ENCODE assay signal across 21 cellular contexts in the genomic region with DNA sequence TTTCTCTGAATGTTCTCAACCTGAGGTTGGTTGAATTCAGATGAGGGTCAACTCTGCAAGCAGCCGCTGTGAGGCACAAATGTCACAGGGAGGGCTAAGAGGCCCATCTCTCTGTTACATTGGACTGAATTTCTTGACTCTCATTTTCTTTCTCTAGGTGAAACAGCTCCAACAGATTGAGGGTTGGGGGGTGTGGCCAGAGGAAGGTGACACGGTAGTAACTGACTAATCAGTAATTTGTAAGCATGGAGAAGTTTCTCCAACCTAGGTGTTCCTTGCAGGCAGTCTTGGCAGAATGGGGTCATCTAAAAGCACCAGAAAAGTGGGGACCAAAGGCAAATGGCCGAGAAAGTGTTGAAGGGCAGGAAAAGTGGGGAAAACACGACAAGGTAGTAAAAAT. TPM values are rescaled to one million over a fixed set of nuclear protein-coding genes. Genes with fewer than 3 reads are reported as not detected.
DNase-seq lines count a peak whose midpoint lies in the region; ATAC-seq, FAIRE-seq and TF ChIP-seq lines count a peak whose summit lies in the region.
"Had no signal": no experiment of that assay in that cellular context is flagged by ENCODE, and none has a peak within 500 bp of the region (broad histone marks: within the 10 kb centered on the region; RNA-seq: fewer than 3 reads in every experiment).

No MANE protein-coding gene starts in this region.

- H3K9me3 Mint-ChIP-seq in T-cell: no peaks in the 10 kb centered on the region
- H3K9me3 Mint-ChIP-seq: activated T-cell treated with anti-CD3 and anti-CD28 coated beads, Interleukin-2, amount 50 U/mL, for 24 hours; stimulated activated naive CD8-positive, alpha-beta T cell treated with anti-CD3 and anti-CD28 coated beads, Interleukin-15, amount 100 ng/mL, for 72 hours had no signal

- no TSS peak for BruUV-seq in IMR-90 (replicated peaks; lab: Mats Ljungman, UMichigan)

- in situ Hi-C loops in IMR-90 (cut with MboI; ENCODE audit: low sequenced_read_pairs): no loop called here

- H3K4ac ChIP-seq in IMR-90 (ENCODE audit: low read depth, low read length): no peak overlapping the region

- 0 out of 3 replicates have a peak overlapping the region, but pooled peaks have one; percentile 33 for H2BK15ac ChIP-seq in IMR-90 (ENCODE audit: low read depth, low read length)

- POLR2A ChIA-PET in SK-N-SH (lab: Yijun Ruan, JAX) (no interaction called here), IMR-90 (lab: Charles Lee; ENCODE audit: unreplicated experiment) (no interaction called here), T-cell (lab: Charles Lee) (no interaction called here)

- no peaks in the 10 kb centered on the region for H4K20me1 ChIP-seq in SK-N-SH (ENCODE audit: insufficient read depth)
- H4K20me1 ChIP-seq in IMR-90 (ENCODE audit: insufficient read depth, low read length): peaks cover 23% of the 10 kb centered on the region; the same call in 1 of the 2 replicates
- H4K20me1 ChIP-seq in osteoblast (ENCODE audit: insufficient read depth, low read length): peaks cover 4% of the 10 kb centered on the region

- H3K27me3 ChIP-seq in SK-N-SH (ENCODE audit: insufficient read depth) (no peaks in the 10 kb centered on the region), IMR-90 (ENCODE audit: control insufficient read depth, insufficient read depth, low read length) (no peaks in the 10 kb centered on the region), bronchial epithelial cell (ENCODE audit: control insufficient read depth, insufficient read depth, low read length) (no peaks in the 10 kb centered on the region), osteoblast (ENCODE audit: insufficient read depth, low read length) (no peaks in the 10 kb centered on the region)
- H3K27me3 ChIP-seq: dorsolateral prefrontal cortex had no signal

- H4K8ac ChIP-seq in IMR-90 (ENCODE audit: low read depth in 2 of 2, low read length in 2 of 2): no peak overlapping the region

- H3K27ac ChIP-seq in SK-N-SH (ENCODE audit: low read depth in 2 of 2, low read length in 1 of 2): no peak overlapping the region
- H3K27ac ChIP-seq in IMR-90 (ENCODE audit: insufficient read depth, low read length): no peak overlapping the region
- H3K27ac ChIP-seq in osteoblast (ENCODE audit: low read depth, low read length): peak overlapping the region; percentile 10
- H3K27ac ChIP-seq in kidney (ENCODE audit: low read depth in 2 of 2, low read length in 2 of 2): no peak overlapping the region
- H3K27ac ChIP-seq: dorsolateral prefrontal cortex had no signal

- TF ChIP-seq RAD21 in SK-N-SH (IDR thresholded peaks at IDR 0.05; ENCODE audit: low read length) (no peak), IMR-90 (IDR thresholded peaks at IDR 0.05; ENCODE audit: low read length) (no peak)

- dilution Hi-C loops in IMR-90 (cut with HindIII; ENCODE audit: low sequenced_read_pairs, unreplicated experiment): no loop called here

- no peak overlapping the region for H3K4me3 ChIP-seq in SK-N-SH (ENCODE audit: low read depth in 2 of 2, low read length in 1 of 2)
- no peak overlapping the region for H3K4me3 ChIP-seq in IMR-90 (ENCODE audit: insufficient read depth, low read depth, low read length)
- H3K4me3 ChIP-seq in bronchial epithelial cell (ENCODE audit: low read depth, low read length): no peak overlapping the region
- no peak overlapping the region for H3K4me3 ChIP-seq in osteoblast (ENCODE audit: insufficient read depth, low read length)
- no peak overlapping the region for H3K4me3 ChIP-seq in kidney (ENCODE audit: low read length in 2 of 2)
- H3K4me3 ChIP-seq: dorsolateral prefrontal cortex, lung had no signal

- H3K79me2 ChIP-seq in SK-N-SH (ENCODE audit: insufficient read depth) (no peaks in the 10 kb centered on the region), osteoblast (ENCODE audit: insufficient read depth, low read length) (no peaks in the 10 kb centered on the region)

- no peak overlapping the region for H3K4me2 ChIP-seq in SK-N-SH
- H3K4me2 ChIP-seq in IMR-90 (ENCODE audit: low read depth, low read length): no peak overlapping the region
- no peak overlapping the region for H3K4me2 ChIP-seq in osteoblast (ENCODE audit: insufficient read depth, low read length)

- no peak overlapping the region for H3K18ac ChIP-seq in IMR-90 (ENCODE audit: low read depth, low read length)

- H3K9me2 ChIP-seq in SK-N-SH: no peaks in the 10 kb centered on the region

- H4K5ac ChIP-seq in IMR-90 (ENCODE audit: low read depth, low read length): no peak overlapping the region

- H3K9ac ChIP-seq in SK-N-SH (no peak overlapping the region), IMR-90 (ENCODE audit: low read depth, low read length) (no peak overlapping the region), kidney (ENCODE audit: low read length in 2 of 2) (no peak overlapping the region)

- H3K23ac ChIP-seq in IMR-90 (ENCODE audit: low read depth, low read length): no peak overlapping the region

- H3F3A ChIP-seq in SK-N-SH (replicated peaks; ENCODE audit: insufficient read depth): peaks cover 34% of the 10 kb centered on the region

- TF ChIP-seq POLR2A in IMR-90 (IDR thresholded peaks at IDR 0.05; ENCODE audit: low read depth, low read length): no peak

- intact Hi-C loops in IMR-90 (cut with micrococcal nuclease): no loop called here
- intact Hi-C loops in kidney (cut with DNase I): no loop called here

- no peak overlapping the region for H2AK9ac ChIP-seq in IMR-90 (replicated peaks; ENCODE audit: low read depth, low read length, poor library complexity)

- H2BK5ac ChIP-seq in IMR-90 (ENCODE audit: low read depth, low read length, poor library complexity, severe bottlenecking): no peak overlapping the region

- H3K79me1 ChIP-seq in IMR-90 (ENCODE audit: low read depth in 1 of 2, low read length in 2 of 2): peaks cover 9 to 14% of the 10 kb centered on the region in 2 experiments; a peak in 3 of 4 replicates

- H3K27me3 Mint-ChIP-seq in T-cell: no peaks in the 10 kb centered on the region
- H3K27me3 Mint-ChIP-seq: stimulated activated naive CD8-positive, alpha-beta T cell treated with anti-CD3 and anti-CD28 coated beads, Interleukin-15, amount 100 ng/mL, for 72 hours had no signal

- 0 out of 2 replicates have a peak overlapping the region, but pooled peaks have one; percentile 8 for H3K14ac ChIP-seq in IMR-90 (replicated peaks; ENCODE audit: low read depth, low read length)

- H3K4me1 Mint-ChIP-seq in T-cell: no peaks in the 10 kb centered on the region
- H3K4me1 Mint-ChIP-seq: stimulated activated naive CD8-positive, alpha-beta T cell treated with anti-CD3 and anti-CD28 coated beads, Interleukin-15, amount 100 ng/mL, for 72 hours had no signal

- peaks cover 34% of the 10 kb centered on the region for H3K36me3 Mint-ChIP-seq in T-cell

- no peak overlapping the region for H2AFZ ChIP-seq in SK-N-SH (ENCODE audit: low read depth)
- H2AFZ ChIP-seq in IMR-90 (replicated peaks; ENCODE audit: low read length, poor library complexity): no peak overlapping the region
- H2AFZ ChIP-seq in osteoblast (ENCODE audit: low read length): no peak overlapping the region

- H2AK5ac ChIP-seq in IMR-90 (ENCODE audit: low read depth, low read length): no peak overlapping the region

- H3K9me3 ChIP-seq in SK-N-SH (no peaks in the 10 kb centered on the region), IMR-90 (ENCODE audit: control insufficient read depth, insufficient read depth, low read length) (no peaks in the 10 kb centered on the region), osteoblast (ENCODE audit: low read depth, low read length) (no peaks in the 10 kb centered on the region), kidney (ENCODE audit: control insufficient read depth in 1 of 2, low read length in 2 of 2) (no peaks in the 10 kb centered on the region)

- CTCF ChIA-PET in SK-N-SH (lab: Yijun Ruan, JAX): no interaction called here
- CTCF ChIA-PET in IMR-90 (lab: Yijun Ruan, JAX): no interaction called here
- CTCF ChIA-PET in T-cell (lab: Charles Lee): no interaction called here

- no peak for TF ChIP-seq EP300 in SK-N-SH (IDR thresholded peaks at IDR 0.05; ENCODE audit: borderline replicate concordance in 1 of 2, low read depth in 1 of 2, low read length in 1 of 2)

- H3K9me1 ChIP-seq in IMR-90 (ENCODE audit: insufficient read depth, low read length): peaks cover 19% of the 10 kb centered on the region

- no peak overlapping the region for H4K91ac ChIP-seq in IMR-90 (ENCODE audit: insufficient read depth, low read depth, low read length)

- H3K27ac Mint-ChIP-seq in T-cell: no peak overlapping the region
- H3K27ac Mint-ChIP-seq: stimulated activated naive CD8-positive, alpha-beta T cell treated with anti-CD3 and anti-CD28 coated beads, Interleukin-15, amount 100 ng/mL, for 72 hours had no signal

- H3K56ac ChIP-seq in IMR-90 (ENCODE audit: extremely low read depth, insufficient read depth, low read length): no peak overlapping the region

- no peak for FAIRE-seq in bronchial epithelial cell (lab: Jason Lieb, UNC)
- FAIRE-seq in kidney (lab: Jason Lieb, UNC): no peak
- FAIRE-seq: TTC549 had no signal

- ATAC-seq in SK-N-SH treated with all-trans-retinoic acid at 6 μM for 48 hours: no peak; the same call in 2 of the 3 replicates
- ATAC-seq in IMR-90 (ENCODE audit: low read depth): no peak
- no peak for ATAC-seq in T-cell (replicated peaks in 1 of 4)

- 88% methylated on average over 4 of the region's 4 CpGs for WGBS in SK-N-SH (ENCODE audit: low lambda C conversion rate)
- WGBS in IMR-90 (ENCODE audit: extremely low coverage in 2 of 2, insufficient read length in 1 of 2), 2 experiments: 83% methylated on average over 1 of the region's 4 CpGs; no CpG with 5 or more reads in 1 of the 2 experiments

- H2BK20ac ChIP-seq in IMR-90 (ENCODE audit: low read depth, low read length): no peak overlapping the region; the same call in 1 of the 2 replicates

- no peak for DNase-seq in SK-N-SH
- DNase-seq in IMR-90: no peak
- DNase-seq in bronchial epithelial cell (ENCODE audit: low read depth): peak; percentile 54
- no peak for DNase-seq in osteoblast (ENCODE audit: insufficient read length, low spot score, missing footprints)
- no peak for DNase-seq in kidney
- DNase-seq in T-cell: no peak
- no peak for DNase-seq in anterior cingulate cortex (lab: John Stamatoyannopoulos, UW)
- DNase-seq: activated CD4-positive, alpha-beta T cell treated with anti-CD3 and anti-CD28 coated beads for 1 hour; activated T-cell treated with anti-CD3 and anti-CD28 coated beads, Interleukin-2, amount 50 U/mL, for 24 hours; COR-L47; dorsolateral prefrontal cortex; foreskin melanocyte; hypothalamus; islet precursor cell; NCI-H1694 treated with DMSO at 0.1 percent for 48 hours; nucleus accumbens; stimulated activated CD4-positive, alpha-beta T cell treated with anti-CD3 and anti-CD28 coated beads, Interleukin-4, amount 100 ng/mL, for 24 hours; stimulated activated naive CD8-positive, alpha-beta T cell treated with anti-CD3 and anti-CD28 coated beads, Interleukin-15, amount 100 ng/mL, for 72 hours had no signal

- TF ChIP-seq CTCF in SK-N-SH (IDR thresholded peaks at IDR 0.05): no peak
- no peak for TF ChIP-seq CTCF in IMR-90 (conservative IDR thresholded peaks at IDR 0.05; ENCODE audit: low read depth, low read length)
- TF ChIP-seq CTCF in bronchial epithelial cell (IDR thresholded peaks at IDR 0.05; ENCODE audit: insufficient read depth, low read length, severe bottlenecking): no peak
- TF ChIP-seq CTCF in osteoblast (IDR thresholded peaks at IDR 0.05; ENCODE audit: extremely low read depth, low read depth, low read length): no peak
- no peak for TF ChIP-seq CTCF in kidney (IDR thresholded peaks at IDR 0.05; ENCODE audit: borderline replicate concordance, extremely low read depth, insufficient read depth)

- H3K4me3 Mint-ChIP-seq in T-cell: no peak overlapping the region
- H3K4me3 Mint-ChIP-seq: activated T-cell treated with anti-CD3 and anti-CD28 coated beads, Interleukin-2, amount 50 U/mL, for 24 hours; stimulated activated naive CD8-positive, alpha-beta T cell treated with anti-CD3 and anti-CD28 coated beads, Interleukin-15, amount 100 ng/mL, for 72 hours had no signal

- H2BK120ac ChIP-seq in IMR-90 (ENCODE audit: low read depth, low read length): no peak overlapping the region

- H3K4me1 ChIP-seq in SK-N-SH (ENCODE audit: control insufficient read depth in 1 of 2, insufficient read depth in 2 of 2, low read depth in 1 of 2, low read length in 1 of 2): no peaks in the 10 kb centered on the region
- H3K4me1 ChIP-seq in IMR-90 (ENCODE audit: control insufficient read depth, insufficient read depth, low read length): no peaks in the 10 kb centered on the region; the same call in 1 of the 2 replicates
- H3K4me1 ChIP-seq in osteoblast (ENCODE audit: insufficient read depth, low read length): peaks cover 9% of the 10 kb centered on the region
- no peaks in the 10 kb centered on the region for H3K4me1 ChIP-seq in kidney (ENCODE audit: control insufficient read depth in 1 of 2, insufficient read depth in 1 of 2, low read depth in 1 of 2, low read length in 2 of 2)

- H3K36me3 ChIP-seq in SK-N-SH (replicated peaks in 1 of 2; ENCODE audit: control insufficient read depth in 1 of 2, insufficient read depth in 2 of 2, low read length in 1 of 2): peaks cover 25 to 42% of the 10 kb centered on the region in 2 experiments
- H3K36me3 ChIP-seq in IMR-90 (ENCODE audit: control insufficient read depth, insufficient read depth, low read length): peaks cover 22% of the 10 kb centered on the region
- H3K36me3 ChIP-seq in bronchial epithelial cell (ENCODE audit: control insufficient read depth, insufficient read depth, low read length): peaks cover 7% of the 10 kb centered on the region
- H3K36me3 ChIP-seq in osteoblast (ENCODE audit: insufficient read depth, low read length): peaks cover 32% of the 10 kb centered on the region
- peaks cover 17 to 29% of the 10 kb centered on the region in 2 donors for H3K36me3 ChIP-seq in kidney (ENCODE audit: control insufficient read depth in 1 of 2, insufficient read depth in 2 of 2, low read length in 2 of 2)

RNA-seq across cellular contexts. Expression of a gene that starts 16.8 kb away (rescaled TPM):
- polyA plus RNA-seq in SK-N-SH (2012; rRNA removed) (378 and 472 TPM in 2 replicates), IMR-90 (2012; rRNA removed) (308 and 358 TPM in 2 replicates), kidney (ENCODE audit: insufficient read depth, low read depth, low replicate concordance) (130 TPM)
- polyA plus RNA-seq in SK-N-SH (2012; cell fraction: cytosol; rRNA removed): 485 and 492 TPM in 2 replicates
- 288 and 386 TPM in 2 replicates for polyA plus RNA-seq in SK-N-SH (2012; cell fraction: nucleus; rRNA removed)
- total RNA-seq in IMR-90 (2012; rRNA removed) (481 and 875 TPM in 2 replicates), bronchial epithelial cell (382 and 542 TPM in 2 replicates), osteoblast (237 and 238 TPM in 2 replicates), kidney (136 TPM), T-cell (100 to 1,000 TPM in 3 of 5 donors, 10 to 100 TPM in 2; 63.3 to 111 (median 105) TPM)
- 108 and 177 TPM in 2 replicates for polyA plus RNA-seq in IMR-90 (2012; cell fraction: cytosol; rRNA removed)
- polyA plus RNA-seq in IMR-90 (2012; cell fraction: nucleus; rRNA removed; ENCODE audit: low replicate concordance): 87.7 and 227 TPM in 2 replicates

RNA-seq across cellular contexts. Expression of a gene that starts 17.2 kb away (rescaled TPM):
- polyA plus RNA-seq in SK-N-SH (2012; rRNA removed) (16.6 and 31.9 TPM in 2 replicates), IMR-90 (2012; rRNA removed) (17.3 and 29.8 TPM in 2 replicates), kidney (ENCODE audit: insufficient read depth, low read depth, low replicate concordance) (12.1 TPM)
- polyA plus RNA-seq in SK-N-SH (2012; cell fraction: cytosol; rRNA removed): 27.1 and 31.5 TPM in 2 replicates
- polyA plus RNA-seq in SK-N-SH (2012; cell fraction: nucleus; rRNA removed): 13.9 and 14.7 TPM in 2 replicates
- total RNA-seq in IMR-90 (2012; rRNA removed) (33.9 and 65.8 TPM in 2 replicates), bronchial epithelial cell (17.8 and 20.3 TPM in 2 replicates), osteoblast (18.3 and 23.2 TPM in 2 replicates), kidney (27.8 TPM), T-cell (10 to 100 TPM in 4 of 5 donors, 1 to 10 TPM in 1; 7.7 to 14.9 (median 13.4) TPM)
- 6.3 and 13.7 TPM in 2 replicates for polyA plus RNA-seq in IMR-90 (2012; cell fraction: cytosol; rRNA removed)
- 7.8 and 33.3 TPM in 2 replicates for polyA plus RNA-seq in IMR-90 (2012; cell fraction: nucleus; rRNA removed; ENCODE audit: low replicate concordance)

RNA-seq across cellular contexts. Expression of a gene that starts 40.9 kb away (rescaled TPM):
- polyA plus RNA-seq in SK-N-SH (2012; rRNA removed) (42.9 and 61.0 TPM in 2 replicates), IMR-90 (2012; rRNA removed) (25.9 and 26.3 TPM in 2 replicates), kidney (ENCODE audit: insufficient read depth, low read depth, low replicate concordance) (243 TPM)
- polyA plus RNA-seq in SK-N-SH (2012; cell fraction: cytosol; rRNA removed): 35.4 and 47.5 TPM in 2 replicates
- polyA plus RNA-seq in SK-N-SH (2012; cell fraction: nucleus; rRNA removed): 15.4 and 21.3 TPM in 2 replicates
- total RNA-seq in IMR-90 (2012; rRNA removed) (5.0 and 5.8 TPM in 2 replicates), bronchial epithelial cell (0.51 and 6.1 TPM in 2 replicates), osteoblast (9.0 and 13.8 TPM in 2 replicates), kidney (36.6 TPM), T-cell (1 to 10 TPM in 2 of 5 donors, under 1 TPM in 3; 0.19 to 1.2 (median 0.80) TPM)
- 7.6 and 31.9 TPM in 2 replicates for polyA plus RNA-seq in IMR-90 (2012; cell fraction: cytosol; rRNA removed)
- 6.3 and 8.1 TPM in 2 replicates for polyA plus RNA-seq in IMR-90 (2012; cell fraction: nucleus; rRNA removed; ENCODE audit: low replicate concordance)
